8 cellular contexts compared by ENCODE assay signal in the genomic region with DNA sequence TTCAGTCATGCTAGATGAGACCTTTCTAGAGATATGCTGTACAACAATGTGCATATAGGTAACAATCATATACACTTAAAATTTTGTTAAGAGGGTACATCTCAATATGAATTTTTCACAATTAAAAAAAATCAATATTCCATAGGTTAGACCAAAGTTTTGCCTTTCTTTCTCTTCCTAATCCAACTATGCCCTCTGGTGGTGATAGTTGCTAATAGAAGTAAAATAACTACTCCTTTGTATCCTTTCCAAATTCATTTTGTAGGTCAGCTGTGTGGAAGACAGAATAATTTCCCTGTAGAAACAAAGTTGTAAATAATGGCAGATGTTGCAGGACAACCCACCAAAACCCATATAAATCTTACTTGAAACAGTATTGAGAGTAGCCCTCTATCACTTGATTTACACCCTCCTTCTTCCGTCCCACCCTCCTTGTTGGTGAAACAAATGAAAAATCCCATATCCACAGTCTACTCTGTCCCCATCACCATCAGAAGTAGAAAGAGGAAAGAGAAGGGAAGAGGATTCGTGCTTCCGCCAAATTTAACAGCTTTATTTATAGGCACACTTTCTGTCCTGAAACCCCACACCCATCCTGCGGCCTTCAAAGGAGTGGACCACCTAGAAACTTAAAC. TPM values are rescaled to one million over a fixed set of nuclear protein-coding genes. Genes with fewer than 3 reads are reported as not detected.
DNase-seq lines count a peak whose midpoint lies in the region; ATAC-seq and TF ChIP-seq lines count a peak whose summit lies in the region.

No MANE protein-coding gene starts in this region.

- no peaks in the 10 kb centered on the region for H3K36me3 ChIP-seq in cardiac muscle cell
- H3K36me3 ChIP-seq in gastrocnemius medialis: no peaks in the 10 kb centered on the region
- no peaks in the 10 kb centered on the region for H3K36me3 ChIP-seq in MG63

- TF ChIP-seq CTCF in VCaP (conservative IDR thresholded peaks at IDR 0.05) (peak; percentile 87), cardiac muscle cell (IDR thresholded peaks at IDR 0.05; ENCODE audit: low read depth, low read length) (peak; percentile 54), gastrocnemius medialis (IDR thresholded peaks at IDR 0.05 in 4 of 5, conservative IDR thresholded peaks at IDR 0.05 in 1 of 5) (peak; percentile 58 to 77 (median 74))

- in situ Hi-C loops in gastrocnemius medialis (cut with MboI; ENCODE audit: low sequenced_read_pairs in 4 of 4): loop anchor here in 2 of 4 donors (5.0 to 25.0 kb wide), 2 partner anchors 419 to 594 kb away; partner anchors contain the start of gene DPY19L2 (in 1 of the 2)

- H3K27me3 ChIP-seq in cardiac muscle cell (no peaks in the 10 kb centered on the region), gastrocnemius medialis (no peaks in the 10 kb centered on the region), MG63 (no peaks in the 10 kb centered on the region)

- H3K9me3 ChIP-seq in cardiac muscle cell (ENCODE audit: low read depth) (no peaks in the 10 kb centered on the region), gastrocnemius medialis (no peaks in the 10 kb centered on the region), MG63 (no peaks in the 10 kb centered on the region)

- intact Hi-C loops in gastrocnemius medialis (cut with DNase I; ENCODE audit: low total_unique reads): loop anchor here (1.0 kb wide), 1 partner anchor 417 kb away; no protein-coding TSS in a partner anchor

- no peak for TF ChIP-seq POLR2A in gastrocnemius medialis (IDR thresholded peaks at IDR 0.05)

- H3K4me1 ChIP-seq in cardiac muscle cell (ENCODE audit: low read depth) (peaks cover 2% of the 10 kb centered on the region), gastrocnemius medialis (peaks cover 0 to 18% of the 10 kb centered on the region in 2 donors)

- peak; percentile 6 for DNase-seq in stimulated activated CD4-positive, alpha-beta T cell treated with anti-CD3 and anti-CD28 coated beads, Interleukin-4, amount 100 ng/mL, for 24 hours
- no peak for DNase-seq in stimulated activated CD4-positive, alpha-beta T cell treated with anti-CD3 and anti-CD28 coated beads, Interleukin-4, amount 100 ng/mL, for 4 hours
- peak; percentile 8 to 52 for DNase-seq in NCI-H1930 (lab: John Stamatoyannopoulos, UW)
- peak; percentile 78 to 81 for DNase-seq in cardiac muscle cell (ENCODE audit: low read depth in 1 of 2, low spot score in 1 of 2)
- no peak for DNase-seq in gastrocnemius medialis
- DNase-seq in MG63: no peak

- peak overlapping the region; percentile 37; the same call in 1 of the 2 replicates for H3K27ac ChIP-seq in VCaP
- no peak overlapping the region for H3K27ac ChIP-seq in cardiac muscle cell
- H3K27ac ChIP-seq in gastrocnemius medialis: no peak overlapping the region

- peak; percentile 32 to 39 for ATAC-seq in gastrocnemius medialis
- no peak for ATAC-seq in HG03571 (IDR thresholded peaks at IDR 0.05; ENCODE audit: unreplicated experiment)

- H3K4me3 ChIP-seq in cardiac muscle cell (no peak overlapping the region), gastrocnemius medialis (no peak overlapping the region), MG63 (no peak overlapping the region)

RNA-seq across cellular contexts. Expression of gene KICS2, which starts 34.2 kb away (rescaled TPM):
- total RNA-seq in cardiac muscle cell: 3.7 and 7.2 TPM in 2 replicates
- polyA plus RNA-seq in cardiac muscle cell: 0.81 and 3.5 TPM in 2 replicates
- total RNA-seq in gastrocnemius medialis: 10 to 100 TPM in 2 of 4 donors, 1 to 10 TPM in 2; 5.1 to 17.9 (median 11.0) TPM
- 1.5 and 5.4 TPM in 2 replicates for total RNA-seq in MG63 (2014; rRNA removed; shearing (Covaris generic); ENCODE audit: low replicate concordance)

Comparison
In these comparisons a context has a peak if more than half of its experiments do, and no peak if none do; other contexts are left out.
1. DNase-seq: peak in stimulated activated CD4-positive, alpha-beta T cell treated with anti-CD3 and anti-CD28 coated beads, Interleukin-4, amount 100 ng/mL, for 24 hours (single experiment), NCI-H1930 (2 of 2) and cardiac muscle cell (2 of 2); none in stimulated activated CD4-positive, alpha-beta T cell treated with anti-CD3 and anti-CD28 coated beads, Interleukin-4, amount 100 ng/mL, for 4 hours (0 of 2), gastrocnemius medialis (0 of 2) and MG63 (single experiment).
2. Peak in every context shown above with its lines, with median percentiles within 50 percentile points of each other: CTCF ChIP-seq.